Comparison of ENCODE assay signal across 1 cellular context in the genomic region with DNA sequence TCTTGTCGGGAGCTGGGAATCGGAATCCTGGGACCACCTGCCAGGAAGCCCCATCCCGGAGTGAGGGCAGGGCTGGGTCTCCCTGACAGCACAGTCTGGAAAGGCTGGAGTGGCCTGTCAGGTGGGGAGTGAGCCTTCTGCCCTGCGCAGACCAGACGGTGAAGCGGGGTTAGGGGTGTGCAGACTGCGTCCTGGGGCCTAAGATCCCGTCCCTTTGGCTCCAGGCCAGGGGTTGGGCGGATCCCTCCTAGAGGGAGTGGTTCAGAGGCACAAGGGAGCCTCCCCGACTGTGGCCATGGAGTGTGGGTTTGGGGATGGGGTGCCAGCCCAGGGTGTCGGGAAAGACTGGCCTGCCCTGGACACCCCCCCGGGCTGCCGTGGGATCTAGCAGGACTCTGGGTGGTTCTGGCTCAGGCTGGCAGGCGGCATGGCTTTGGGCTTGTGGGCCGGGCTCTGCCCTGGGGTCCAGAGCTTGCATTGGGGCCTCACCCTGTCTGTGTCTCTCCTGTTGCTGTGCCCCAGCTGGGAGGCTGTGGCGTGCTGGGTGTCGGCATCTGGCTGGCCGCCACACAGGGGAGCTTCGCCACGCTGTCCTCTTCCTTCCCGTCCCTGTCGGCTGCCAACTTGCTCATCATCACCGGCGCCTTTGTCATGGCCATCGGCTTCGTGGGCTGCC.
TF ChIP-seq lines count a peak whose summit lies in the region.

No MANE protein-coding gene starts in this region.

TF ChIP-seq in HEK293, 187 proteins besides CTCF, POLR2A, EP300 and RAD21 (continued from another document):
- TF ChIP-seq, protein P1, sequence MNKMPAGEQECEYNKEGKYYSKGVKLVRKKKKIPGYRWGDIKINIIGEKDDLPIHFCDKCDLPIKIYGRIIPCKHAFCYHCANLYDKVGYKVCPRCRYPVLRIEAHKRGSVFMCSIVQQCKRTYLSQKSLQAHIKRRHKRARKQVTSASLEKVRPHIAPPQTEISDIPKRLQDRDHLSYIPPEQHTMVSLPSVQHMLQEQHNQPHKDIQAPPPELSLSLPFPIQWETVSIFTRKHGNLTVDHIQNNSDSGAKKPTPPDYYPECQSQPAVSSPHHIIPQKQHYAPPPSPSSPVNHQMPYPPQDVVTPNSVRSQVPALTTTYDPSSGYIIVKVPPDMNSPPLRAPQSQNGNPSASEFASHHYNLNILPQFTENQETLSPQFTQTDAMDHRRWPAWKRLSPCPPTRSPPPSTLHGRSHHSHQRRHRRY (tag by site-specific recombination; IDR thresholded peaks at IDR 0.05): no peak
- TF ChIP-seq ZIC2 (tag by site-specific recombination; IDR thresholded peaks at IDR 0.05) (peak; percentile 39; the same call in 1 of the 2 replicates), KLF1 (tag by site-specific recombination; IDR thresholded peaks at IDR 0.05) (peak; percentile 91), ZBTB20 (tag by site-specific recombination; IDR thresholded peaks at IDR 0.05) (no peak; the same call in 1 of the 2 replicates), ZNF335 (tag by site-specific recombination; conservative IDR thresholded peaks at IDR 0.05) (no peak)
